ENCODE assay signal across 17 cellular contexts in genomic region chr11:78851883-78852586, GRCh38.
DNase-seq lines count a peak whose midpoint lies in the region; ATAC-seq and TF ChIP-seq lines count a peak whose summit lies in the region.
"Had no signal": no experiment of that assay in that cellular context is flagged by ENCODE, and none has a peak within 500 bp of the region (broad histone marks: within the 10 kb centered on the region; RNA-seq: fewer than 3 reads in every experiment).

No MANE protein-coding gene starts in this region.

- H3K27ac Mint-ChIP-seq in CD14-positive monocyte (peak overlapping the region in 6 of 7 donors; percentile 1 to 95 (median 78)), Calu3 (ENCODE audit: unreplicated experiment) (no peak overlapping the region)
- H3K27ac Mint-ChIP-seq in activated CD4-positive, alpha-beta memory T cell treated with anti-CD3 and anti-CD28 coated beads for 36 hours = no peak overlapping the region
- H3K27ac Mint-ChIP-seq: B cell; natural killer cell treated with Interleukin-12 subunit alpha and Interleukin-12 subunit beta and Interleukin-15 and Interleukin-18, amount 100 ng/mL, for 72 hours; T-helper 17 cell had no signal

- no peak overlapping the region for H3K9ac ChIP-seq in mesendoderm (ENCODE audit: low read length)
- H3K9ac ChIP-seq: KMS-11 had no signal

- no peaks in the 10 kb centered on the region for H3K36me3 Mint-ChIP-seq in CD14-positive monocyte
- no peaks in the 10 kb centered on the region for H3K36me3 Mint-ChIP-seq in Calu3 (ENCODE audit: insufficient read depth, unreplicated experiment)
- no peaks in the 10 kb centered on the region for H3K36me3 Mint-ChIP-seq in activated CD4-positive, alpha-beta memory T cell treated with anti-CD3 and anti-CD28 coated beads for 36 hours
- H3K36me3 Mint-ChIP-seq: natural killer cell treated with Interleukin-12 subunit alpha and Interleukin-12 subunit beta and Interleukin-15 and Interleukin-18, amount 100 ng/mL, for 72 hours had no signal

- H3K56ac ChIP-seq in mesendoderm (ENCODE audit: low read length) = peak overlapping the region; percentile 6

- H3K27ac ChIP-seq in RWPE2 (ENCODE audit: poor library complexity, severe bottlenecking) = no peak overlapping the region
- H3K27ac ChIP-seq in mesendoderm (ENCODE audit: low read depth, low read length) = no peak overlapping the region
- H3K27ac ChIP-seq: gastroesophageal sphincter, KMS-11, psoas muscle had no signal

- no peak overlapping the region for H2BK120ac ChIP-seq in mesendoderm (ENCODE audit: low read depth, low read length)

- H3K27me3 Mint-ChIP-seq in CD14-positive monocyte (ENCODE audit: low read depth in 3 of 3) (peaks cover 9 to 24% (median 16%) of the 10 kb centered on the region in 3 donors), Calu3 (ENCODE audit: unreplicated experiment) (peaks cover 87% of the 10 kb centered on the region)
- H3K27me3 Mint-ChIP-seq in activated CD4-positive, alpha-beta memory T cell treated with anti-CD3 and anti-CD28 coated beads for 36 hours = peaks cover 2% of the 10 kb centered on the region
- H3K27me3 Mint-ChIP-seq: B cell had no signal

- peak; percentile 38; the same call in 1 of the 3 replicates for ATAC-seq in RWPE2 (ENCODE audit: low read depth)
- no peak for ATAC-seq in GM19463 (IDR thresholded peaks at IDR 0.05; ENCODE audit: unreplicated experiment)
- ATAC-seq: gastroesophageal sphincter; HCT116; natural killer cell treated with Interleukin-12 subunit alpha and Interleukin-12 subunit beta and Interleukin-15 and Interleukin-18, amount 100 ng/mL, for 72 hours; psoas muscle; T-helper 17 cell had no signal

- CTCF ChIA-PET in Calu3 (lab: Charles Lee) = no interaction called here
- CTCF ChIA-PET in activated CD4-positive, alpha-beta memory T cell treated with anti-CD3 and anti-CD28 coated beads for 36 hours (lab: Charles Lee) = no interaction called here

- H4K5ac ChIP-seq in mesendoderm (ENCODE audit: low read length) = no peak overlapping the region

- H3K9me3 Mint-ChIP-seq in CD14-positive monocyte (no peaks in the 10 kb centered on the region), Calu3 (ENCODE audit: low read depth, unreplicated experiment) (no peaks in the 10 kb centered on the region)
- no peaks in the 10 kb centered on the region for H3K9me3 Mint-ChIP-seq in activated CD4-positive, alpha-beta memory T cell treated with anti-CD3 and anti-CD28 coated beads for 36 hours
- H3K9me3 Mint-ChIP-seq: natural killer cell treated with Interleukin-12 subunit alpha and Interleukin-12 subunit beta and Interleukin-15 and Interleukin-18, amount 100 ng/mL, for 72 hours had no signal

- no peaks in the 10 kb centered on the region for H3K27me3 ChIP-seq in RWPE2 (ENCODE audit: insufficient read depth, poor library complexity, severe bottlenecking)
- no peaks in the 10 kb centered on the region for H3K27me3 ChIP-seq in mesendoderm (ENCODE audit: insufficient read depth, low read length, poor library complexity)
- H3K27me3 ChIP-seq: gastroesophageal sphincter had no signal

- no peak overlapping the region for H3K4me3 ChIP-seq in RWPE2 (ENCODE audit: severe bottlenecking)
- no peak overlapping the region for H3K4me3 ChIP-seq in mesendoderm (ENCODE audit: low read length)
- H3K4me3 ChIP-seq: gastroesophageal sphincter, psoas muscle had no signal

- no peaks in the 10 kb centered on the region for H3K79me1 ChIP-seq in mesendoderm (ENCODE audit: low read length)

- WGBS in mesendoderm (ENCODE audit: extremely low coverage, insufficient coverage, low lambda C conversion rate) = no CpG with 5 or more reads among the region's 7 CpGs

- H2BK15ac ChIP-seq in mesendoderm (replicated peaks; ENCODE audit: low read depth) = no peak overlapping the region

- H3K4me1 ChIP-seq in RWPE2 (ENCODE audit: insufficient read depth, poor library complexity, severe bottlenecking) (no peaks in the 10 kb centered on the region), mesendoderm (ENCODE audit: control insufficient read depth, low read depth, low read length) (peaks cover 2% of the 10 kb centered on the region)
- H3K4me1 ChIP-seq: gastroesophageal sphincter, psoas muscle had no signal

- H3K36me3 ChIP-seq in RWPE2 (ENCODE audit: low read depth) (no peaks in the 10 kb centered on the region), mesendoderm (ENCODE audit: control insufficient read depth, insufficient read depth, low read length) (no peaks in the 10 kb centered on the region)

- DNase-seq in CD14-positive monocyte (ENCODE audit: low spot score) = peak; percentile 52
- peak; percentile 59 for DNase-seq in MV-4-11 (lab: John Stamatoyannopoulos, UW)
- DNase-seq in RWPE2 (ENCODE audit: low spot score) = no peak
- DNase-seq in mesendoderm = no peak
- no peak for DNase-seq in Calu3
- no peak for DNase-seq in activated CD4-positive, alpha-beta memory T cell treated with anti-CD3 and anti-CD28 coated beads for 36 hours
- DNase-seq: DMS79 treated with DMSO at 0.1 percent for 48 hours, NCI-H1694 treated with DMSO at 0.1 percent for 48 hours, NCI-H524 treated with DMSO at 0.1 percent for 48 hours, T-helper 17 cell had no signal

- H3K18ac ChIP-seq in mesendoderm (ENCODE audit: low read length) = no peak overlapping the region

- H4K8ac ChIP-seq in mesendoderm (ENCODE audit: low read depth, low read length) = no peak overlapping the region

- POLR2A ChIA-PET in activated CD4-positive, alpha-beta memory T cell treated with anti-CD3 and anti-CD28 coated beads for 36 hours (lab: Charles Lee) = no interaction called here

- H3K4ac ChIP-seq in mesendoderm (ENCODE audit: low read depth, low read length) = no peak overlapping the region

- no peak overlapping the region for H2AK5ac ChIP-seq in mesendoderm (ENCODE audit: low read length)

- no peak overlapping the region for H2BK5ac ChIP-seq in mesendoderm (ENCODE audit: low read length)

- H3K4me3 Mint-ChIP-seq in CD14-positive monocyte (peak overlapping the region in 1 of 2 donors; percentile 40), Calu3 (ENCODE audit: low read depth, unreplicated experiment) (no peak overlapping the region)
- no peak overlapping the region for H3K4me3 Mint-ChIP-seq in activated CD4-positive, alpha-beta memory T cell treated with anti-CD3 and anti-CD28 coated beads for 36 hours
- H3K4me3 Mint-ChIP-seq: B cell; natural killer cell treated with Interleukin-12 subunit alpha and Interleukin-12 subunit beta and Interleukin-15 and Interleukin-18, amount 100 ng/mL, for 72 hours; T-helper 17 cell had no signal

- no peaks in the 10 kb centered on the region for H3K9me3 ChIP-seq in RWPE2 (ENCODE audit: severe bottlenecking)
- H3K9me3 ChIP-seq: gastroesophageal sphincter, psoas muscle had no signal

- H3K23ac ChIP-seq in mesendoderm (ENCODE audit: low read length) = no peak overlapping the region

- intact Hi-C loops in CD14-positive monocyte (cut with micrococcal nuclease) = no loop called here
- intact Hi-C loops in Calu3 (cut with micrococcal nuclease; ENCODE audit: unreplicated experiment) = no loop called here
- intact Hi-C loops in activated CD4-positive, alpha-beta memory T cell treated with anti-CD3 and anti-CD28 coated beads for 36 hours (cut with micrococcal nuclease) = no loop called here

- H3K4me1 Mint-ChIP-seq in CD14-positive monocyte = peaks cover 6% of the 10 kb centered on the region
- no peaks in the 10 kb centered on the region for H3K4me1 Mint-ChIP-seq in Calu3 (ENCODE audit: low read depth, unreplicated experiment)
- H3K4me1 Mint-ChIP-seq in activated CD4-positive, alpha-beta memory T cell treated with anti-CD3 and anti-CD28 coated beads for 36 hours (ENCODE audit: low read depth) = no peaks in the 10 kb centered on the region
- H3K4me1 Mint-ChIP-seq: B cell had no signal

- TF ChIP-seq CTCF in CD14-positive monocyte (IDR thresholded peaks at IDR 0.05) (no peak), RWPE2 (IDR thresholded peaks at IDR 0.05; ENCODE audit: poor library complexity, severe bottlenecking) (no peak), Calu3 (IDR thresholded peaks at IDR 0.05; ENCODE audit: unreplicated experiment) (no peak)

- H3K4me2 ChIP-seq in mesendoderm (ENCODE audit: low read length) = no peak overlapping the region
- H3K4me2 ChIP-seq: KMS-11 had no signal

- BruUV-seq in Calu3 (replicated peaks; lab: Mats Ljungman, UMichigan) = no TSS peak

- no peaks in the 10 kb centered on the region for H3K79me2 ChIP-seq in mesendoderm (ENCODE audit: control insufficient read depth, insufficient read depth, low read length)

Comparison
In these comparisons a context has a peak if more than half of its experiments do, and no peak if none do; other contexts are left out.
1. DNase-seq: peak in CD14-positive monocyte (single experiment) and MV-4-11 (single experiment); none in RWPE2 (single experiment), mesendoderm (single experiment), Calu3 (single experiment) and activated CD4-positive, alpha-beta memory T cell treated with anti-CD3 and anti-CD28 coated beads for 36 hours (single experiment).
2. H3K27ac Mint-ChIP-seq: peak in CD14-positive monocyte (6 of 7); none in Calu3 (single experiment) and activated CD4-positive, alpha-beta memory T cell treated with anti-CD3 and anti-CD28 coated beads for 36 hours (single experiment).